ENCODE assay signal across 8 cellular contexts in the genomic region with DNA sequence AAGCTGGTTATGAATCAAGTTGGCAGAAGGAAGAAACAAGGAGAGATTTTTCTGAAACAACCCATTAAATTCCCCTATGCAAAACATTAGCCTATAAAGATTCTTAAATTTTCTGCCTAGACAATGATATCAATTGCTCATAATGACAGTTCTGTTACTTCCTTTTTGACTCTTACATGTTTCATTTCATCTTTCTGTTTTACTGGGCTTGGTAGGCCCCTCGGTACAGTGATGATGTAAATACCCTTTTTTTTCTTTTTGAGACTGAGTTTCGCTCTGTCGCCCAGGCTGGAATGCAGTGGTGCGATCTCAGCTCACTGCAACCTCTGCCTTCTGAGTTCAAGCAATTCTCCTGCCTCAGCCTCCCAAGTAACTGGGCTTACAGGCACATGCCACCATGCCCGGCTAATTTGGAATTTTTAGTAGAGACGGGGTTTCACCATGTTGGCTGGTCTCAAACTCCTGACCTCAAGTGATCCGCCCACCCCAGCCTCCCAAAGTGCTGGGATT.
DNase-seq lines count a peak whose midpoint lies in the region; ATAC-seq and TF ChIP-seq lines count a peak whose summit lies in the region.
"Not testable (repeated sequence)": the region's sequence is repeated elsewhere in the genome, so short reads cannot be mapped to it uniquely, and the experiment has no call there.

No MANE protein-coding gene starts in this region.

- peaks cover 34% of the 10 kb centered on the region for H3K4me1 Mint-ChIP-seq in activated CD4-positive, alpha-beta T cell treated with anti-CD3 and anti-CD28 coated beads for 36 hours
- H3K4me1 Mint-ChIP-seq in effector memory CD8-positive, alpha-beta T cell (ENCODE audit: low read depth in 2 of 2): not testable (repeated sequence)
- peaks cover 17% of the 10 kb centered on the region for H3K4me1 Mint-ChIP-seq in stimulated activated naive CD8-positive, alpha-beta T cell treated with anti-CD3 and anti-CD28 coated beads, Interleukin-15, Interleukin-2, amounts not matched to agents 100 ng/mL and 50 ng/mL, for 24 hours (ENCODE audit: low read depth)

- intact Hi-C loops in activated CD4-positive, alpha-beta T cell treated with anti-CD3 and anti-CD28 coated beads for 36 hours (cut with DNase I, micrococcal nuclease): loop anchor here (1.0 to 5.0 kb wide), 8 partner anchors 28 to 740 kb away; a partner anchor contains a TSS

- H3K9me3 Mint-ChIP-seq in activated CD4-positive, alpha-beta T cell treated with anti-CD3 and anti-CD28 coated beads for 36 hours (ENCODE audit: low read depth); effector memory CD8-positive, alpha-beta T cell; stimulated activated naive CD8-positive, alpha-beta T cell treated with anti-CD3 and anti-CD28 coated beads, Interleukin-15, Interleukin-2, amounts not matched to agents 100 ng/mL and 50 ng/mL, for 24 hours: not testable (repeated sequence)

- H3K36me3 Mint-ChIP-seq in activated CD4-positive, alpha-beta T cell treated with anti-CD3 and anti-CD28 coated beads for 36 hours (ENCODE audit: low read depth); effector memory CD8-positive, alpha-beta T cell (ENCODE audit: insufficient read depth); stimulated activated naive CD8-positive, alpha-beta T cell treated with anti-CD3 and anti-CD28 coated beads, Interleukin-15, Interleukin-2, amounts not matched to agents 100 ng/mL and 50 ng/mL, for 24 hours (ENCODE audit: low read depth): not testable (repeated sequence)

- not testable (repeated sequence) for TF ChIP-seq POLR2A in GM18505 (IDR thresholded peaks at IDR 0.05; ENCODE audit: borderline replicate concordance, extremely low read depth, insufficient read depth, insufficient read length)

- DNase-seq in activated CD4-positive, alpha-beta T cell treated with anti-CD3 and anti-CD28 coated beads for 36 hours: peak; percentile 64
- not testable (repeated sequence) for DNase-seq in effector memory CD8-positive, alpha-beta T cell

- POLR2A ChIA-PET in activated CD4-positive, alpha-beta T cell treated with anti-CD3 and anti-CD28 coated beads for 36 hours (lab: Charles Lee): interaction anchor here (1.3 kb wide), 1 partner anchor 406 kb away, joined by 4 read pairs; no protein-coding TSS in a partner anchor

- H3K4me3 Mint-ChIP-seq in activated CD4-positive, alpha-beta T cell treated with anti-CD3 and anti-CD28 coated beads for 36 hours; stimulated activated naive CD8-positive, alpha-beta T cell treated with anti-CD3 and anti-CD28 coated beads, Interleukin-15, Interleukin-2, amounts not matched to agents 100 ng/mL and 50 ng/mL, for 24 hours: not testable (repeated sequence)
- peak overlapping the region in 1 of 2 donors; percentile 53 for H3K4me3 Mint-ChIP-seq in effector memory CD8-positive, alpha-beta T cell

- ATAC-seq in GM18505 (IDR thresholded peaks at IDR 0.05; ENCODE audit: unreplicated experiment) (peak; percentile 97), GM19372 (IDR thresholded peaks at IDR 0.05; ENCODE audit: low read depth, unreplicated experiment) (peak; percentile 94), GM21737 (IDR thresholded peaks at IDR 0.05; ENCODE audit: unreplicated experiment) (peak; percentile 98), HG03045 (IDR thresholded peaks at IDR 0.05; ENCODE audit: unreplicated experiment) (peak; percentile 97), HG03521 (IDR thresholded peaks at IDR 0.05; ENCODE audit: unreplicated experiment) (peak; percentile 97)
- ATAC-seq in activated CD4-positive, alpha-beta T cell treated with anti-CD3 and anti-CD28 coated beads for 36 hours: peak; percentile 89
- not testable (repeated sequence) for ATAC-seq in effector memory CD8-positive, alpha-beta T cell (replicated peaks)

- peaks cover 14% of the 10 kb centered on the region for H3K27me3 Mint-ChIP-seq in activated CD4-positive, alpha-beta T cell treated with anti-CD3 and anti-CD28 coated beads for 36 hours
- H3K27me3 Mint-ChIP-seq in effector memory CD8-positive, alpha-beta T cell: peaks cover 0 to 33% of the 10 kb centered on the region in 2 donors
- H3K27me3 Mint-ChIP-seq in stimulated activated naive CD8-positive, alpha-beta T cell treated with anti-CD3 and anti-CD28 coated beads, Interleukin-15, Interleukin-2, amounts not matched to agents 100 ng/mL and 50 ng/mL, for 24 hours: not testable (repeated sequence)

- peak overlapping the region; percentile 65 for H3K27ac Mint-ChIP-seq in activated CD4-positive, alpha-beta T cell treated with anti-CD3 and anti-CD28 coated beads for 36 hours
- H3K27ac Mint-ChIP-seq in effector memory CD8-positive, alpha-beta T cell: peak overlapping the region; percentile 41 to 57
- peak overlapping the region; percentile 79 for H3K27ac Mint-ChIP-seq in stimulated activated naive CD8-positive, alpha-beta T cell treated with anti-CD3 and anti-CD28 coated beads, Interleukin-15, Interleukin-2, amounts not matched to agents 100 ng/mL and 50 ng/mL, for 24 hours

- CTCF ChIA-PET in activated CD4-positive, alpha-beta T cell treated with anti-CD3 and anti-CD28 coated beads for 36 hours (lab: Charles Lee): interaction anchor here (0.9 kb wide), 1 partner anchor 80 kb away, joined by 3 read pairs; no protein-coding TSS in a partner anchor
